21 cellular contexts compared by ENCODE assay signal in genomic region chr12:124375141-124375788, GRCh38.
DNase-seq lines count a peak whose midpoint lies in the region; ATAC-seq and TF ChIP-seq lines count a peak whose summit lies in the region.
"Had no signal": no experiment of that assay in that cellular context is flagged by ENCODE, and none has a peak within 500 bp of the region (broad histone marks: within the 10 kb centered on the region; RNA-seq: fewer than 3 reads in every experiment).

No MANE protein-coding gene starts in this region.

- TF ChIP-seq CTCF in OCI-LY7 (conservative IDR thresholded peaks at IDR 0.05; ENCODE audit: low read length) = peak; percentile 52
- peak; percentile 27 for TF ChIP-seq CTCF in epithelial cell of proximal tubule (conservative IDR thresholded peaks at IDR 0.05; ENCODE audit: low read depth, low read length)
- no peak for TF ChIP-seq CTCF in progenitor cell of endocrine pancreas (IDR thresholded peaks at IDR 0.05; ENCODE audit: unreplicated experiment)
- no peak for TF ChIP-seq CTCF in MM.1S (IDR thresholded peaks at IDR 0.05; ENCODE audit: low read length)

- no peak overlapping the region for H2AFZ ChIP-seq in OCI-LY7 (ENCODE audit: low read length)
- no peak overlapping the region for H2AFZ ChIP-seq in MM.1S (ENCODE audit: low read length)

- H3K4me1 Mint-ChIP-seq in CD4-positive, CD25-positive, alpha-beta regulatory T cell = no peaks in the 10 kb centered on the region
- no peaks in the 10 kb centered on the region for H3K4me1 Mint-ChIP-seq in progenitor cell of endocrine pancreas (ENCODE audit: low read depth)
- H3K4me1 Mint-ChIP-seq: activated CD4-positive, alpha-beta T cell treated with anti-CD3 and anti-CD28 coated beads, Interleukin-2, amount 10 ng/mL, durations not matched to agents 7 days and 5 days; IgD-negative memory B cell had no signal

- no peaks in the 10 kb centered on the region for H3K27me3 Mint-ChIP-seq in CD4-positive, CD25-positive, alpha-beta regulatory T cell
- H3K27me3 Mint-ChIP-seq in progenitor cell of endocrine pancreas = no peaks in the 10 kb centered on the region
- H3K27me3 Mint-ChIP-seq: activated CD4-positive, alpha-beta T cell treated with anti-CD3 and anti-CD28 coated beads, Interleukin-2, amount 10 ng/mL, durations not matched to agents 7 days and 5 days; brain; IgD-negative memory B cell had no signal

- no peak for ATAC-seq in CD4-positive, CD25-positive, alpha-beta regulatory T cell (ENCODE audit: low read depth in 2 of 2)
- no peak for ATAC-seq in GM21423 (IDR thresholded peaks at IDR 0.05; ENCODE audit: unreplicated experiment)
- ATAC-seq: upper lobe of right lung had no signal

- H3K9me2 ChIP-seq in OCI-LY7 (ENCODE audit: insufficient read depth, low read length) (no peaks in the 10 kb centered on the region), MM.1S (replicated peaks; ENCODE audit: insufficient read depth, low read length) (no peaks in the 10 kb centered on the region)

- BruUV-seq in OCI-LY7 (replicated peaks; lab: Mats Ljungman, UMichigan) = no TSS peak

- H3K36me3 Mint-ChIP-seq in CD4-positive, CD25-positive, alpha-beta regulatory T cell = no peaks in the 10 kb centered on the region
- H3K36me3 Mint-ChIP-seq in progenitor cell of endocrine pancreas (ENCODE audit: insufficient read depth) = peaks cover 4% of the 10 kb centered on the region
- H3K36me3 Mint-ChIP-seq: IgD-negative memory B cell had no signal

- no peaks in the 10 kb centered on the region for H3K9me3 Mint-ChIP-seq in CD4-positive, CD25-positive, alpha-beta regulatory T cell
- no peaks in the 10 kb centered on the region for H3K9me3 Mint-ChIP-seq in progenitor cell of endocrine pancreas (ENCODE audit: low read depth)
- H3K9me3 Mint-ChIP-seq: activated CD4-positive, alpha-beta T cell treated with anti-CD3 and anti-CD28 coated beads, Interleukin-2, amount 10 ng/mL, durations not matched to agents 7 days and 5 days; brain; IgD-negative memory B cell had no signal

- intact Hi-C loops in OCI-LY7 (cut with micrococcal nuclease; ENCODE audit: unreplicated experiment) = no loop called here

- no peak for DNase-seq in CD4-positive, CD25-positive, alpha-beta regulatory T cell
- no peak for DNase-seq in OCI-LY7 (ENCODE audit: low spot score)
- DNase-seq in epithelial cell of proximal tubule (ENCODE audit: low read depth) = no peak
- DNase-seq in progenitor cell of endocrine pancreas (ENCODE audit: low spot score, unreplicated experiment) = no peak
- no peak for DNase-seq in MM.1S
- DNase-seq in NCI-H748 (lab: John Stamatoyannopoulos, UW; ENCODE audit: unreplicated experiment) = no peak
- DNase-seq in NK-92 treated with Interleukin-12 subunit alpha and Interleukin-12 subunit beta, amount 100 ng/mL, for 24 hours (lab: John Stamatoyannopoulos, UW) = no peak
- DNase-seq: activated CD4-positive, alpha-beta T cell treated with anti-CD3 and anti-CD28 coated beads, Interleukin-2, amount 10 ng/mL, durations not matched to agents 7 days and 5 days; hippocampal formation; MV-4-11; NCI-H2029 treated with DMSO at 0.1 percent for 48 hours; NCI-H446 treated with DMSO at 0.1 percent for 48 hours; Right ventricle myocardium superior; spleen; stimulated activated CD4-positive, alpha-beta T cell treated with anti-CD3 and anti-CD28 coated beads, Interleukin-4, amount 100 ng/mL, for 4 hours; upper lobe of right lung had no signal

- no peak overlapping the region for H3K27ac ChIP-seq in CD4-positive, CD25-positive, alpha-beta regulatory T cell (ENCODE audit: insufficient read depth, low read length, poor library complexity, severe bottlenecking)
- no peak overlapping the region for H3K27ac ChIP-seq in OCI-LY7 (ENCODE audit: low read depth, low read length, poor library complexity, severe bottlenecking)
- H3K27ac ChIP-seq in MM.1S (ENCODE audit: low read length) = no peak overlapping the region
- H3K27ac ChIP-seq: coronary artery, neutrophil, upper lobe of right lung had no signal

- H3K4me3 Mint-ChIP-seq in CD4-positive, CD25-positive, alpha-beta regulatory T cell = no peak overlapping the region
- no peak overlapping the region for H3K4me3 Mint-ChIP-seq in progenitor cell of endocrine pancreas (ENCODE audit: low read depth)
- H3K4me3 Mint-ChIP-seq: activated CD4-positive, alpha-beta T cell treated with anti-CD3 and anti-CD28 coated beads, Interleukin-2, amount 10 ng/mL, durations not matched to agents 7 days and 5 days; brain had no signal

- H3K9ac ChIP-seq in MM.1S (ENCODE audit: low read length) = no peak overlapping the region

- no peak overlapping the region for H3K4me3 ChIP-seq in CD4-positive, CD25-positive, alpha-beta regulatory T cell (ENCODE audit: low read depth, low read length)
- H3K4me3 ChIP-seq in OCI-LY7 (ENCODE audit: low read depth, low read length, poor library complexity, severe bottlenecking) (no peak overlapping the region), epithelial cell of proximal tubule (ENCODE audit: low read depth, low read length) (no peak overlapping the region), MM.1S (ENCODE audit: low read length) (no peak overlapping the region)
- H3K4me3 ChIP-seq: coronary artery, spleen, upper lobe of right lung had no signal

- no peaks in the 10 kb centered on the region for H3K9me3 ChIP-seq in CD4-positive, CD25-positive, alpha-beta regulatory T cell (ENCODE audit: control insufficient read depth in 2 of 2, low read length in 2 of 2)
- H3K9me3 ChIP-seq in OCI-LY7 (ENCODE audit: low read length) = no peaks in the 10 kb centered on the region
- no peaks in the 10 kb centered on the region for H3K9me3 ChIP-seq in MM.1S (replicated peaks; ENCODE audit: insufficient read depth, low read length)
- H3K9me3 ChIP-seq: neutrophil, spleen, upper lobe of right lung had no signal

- CTCF ChIA-PET in OCI-LY7 (lab: Charles Lee; ENCODE audit: unreplicated experiment) = no interaction called here

- H3K4me1 ChIP-seq in CD4-positive, CD25-positive, alpha-beta regulatory T cell (ENCODE audit: control insufficient read depth, insufficient read depth, low read length, poor library complexity, severe bottlenecking) = no peaks in the 10 kb centered on the region
- no peaks in the 10 kb centered on the region for H3K4me1 ChIP-seq in OCI-LY7 (ENCODE audit: insufficient read depth, low read length, poor library complexity, severe bottlenecking)
- H3K4me1 ChIP-seq in MM.1S (ENCODE audit: low read length) = no peaks in the 10 kb centered on the region

- no peaks in the 10 kb centered on the region for H4K20me1 ChIP-seq in OCI-LY7 (ENCODE audit: insufficient read depth, low read length)
- no peaks in the 10 kb centered on the region for H4K20me1 ChIP-seq in MM.1S (ENCODE audit: insufficient read depth, low read length)

- H3K27me3 ChIP-seq in CD4-positive, CD25-positive, alpha-beta regulatory T cell (ENCODE audit: control insufficient read depth, insufficient read depth, low read length) = no peaks in the 10 kb centered on the region
- no peaks in the 10 kb centered on the region for H3K27me3 ChIP-seq in MM.1S (replicated peaks; ENCODE audit: insufficient read depth, low read length)
- H3K27me3 ChIP-seq: neutrophil, spleen, upper lobe of right lung had no signal

- POLR2A ChIA-PET in OCI-LY7 (lab: Charles Lee) = no interaction called here

- H3K79me2 ChIP-seq in OCI-LY7 (ENCODE audit: insufficient read depth, low read depth, low read length) (no peaks in the 10 kb centered on the region), MM.1S (ENCODE audit: low read length) (no peaks in the 10 kb centered on the region)

- peaks cover 40% of the 10 kb centered on the region for H3K36me3 ChIP-seq in CD4-positive, CD25-positive, alpha-beta regulatory T cell (ENCODE audit: control insufficient read depth, insufficient read depth, low read length)
- H3K36me3 ChIP-seq in OCI-LY7 (ENCODE audit: insufficient read depth, low read length) (peaks cover 4% of the 10 kb centered on the region; the same call in 1 of the 2 replicates), MM.1S (replicated peaks; ENCODE audit: insufficient read depth, low read length) (no peaks in the 10 kb centered on the region)

- H3K4me2 ChIP-seq in OCI-LY7 (ENCODE audit: low read length) (no peak overlapping the region), MM.1S (ENCODE audit: low read depth, low read length) (no peak overlapping the region)

- peak overlapping the region in 2 of 3 donors; percentile 62 to 71 for H3K27ac Mint-ChIP-seq in CD4-positive, CD25-positive, alpha-beta regulatory T cell
- H3K27ac Mint-ChIP-seq in progenitor cell of endocrine pancreas = peak overlapping the region; percentile 69
- H3K27ac Mint-ChIP-seq: activated CD4-positive, alpha-beta T cell treated with anti-CD3 and anti-CD28 coated beads, Interleukin-2, amount 10 ng/mL, durations not matched to agents 7 days and 5 days had no signal

- H3F3A ChIP-seq in MM.1S (ENCODE audit: insufficient read depth, low read length) = no peaks in the 10 kb centered on the region

Comparison
In these comparisons a context has a peak if more than half of its experiments do, and no peak if none do; other contexts are left out.
1. CTCF ChIP-seq: peak in OCI-LY7 (single experiment) and epithelial cell of proximal tubule (single experiment); none in progenitor cell of endocrine pancreas (single experiment) and MM.1S (single experiment).